Comparison of ENCODE assay signal across 8 cellular contexts in the genomic region with DNA sequence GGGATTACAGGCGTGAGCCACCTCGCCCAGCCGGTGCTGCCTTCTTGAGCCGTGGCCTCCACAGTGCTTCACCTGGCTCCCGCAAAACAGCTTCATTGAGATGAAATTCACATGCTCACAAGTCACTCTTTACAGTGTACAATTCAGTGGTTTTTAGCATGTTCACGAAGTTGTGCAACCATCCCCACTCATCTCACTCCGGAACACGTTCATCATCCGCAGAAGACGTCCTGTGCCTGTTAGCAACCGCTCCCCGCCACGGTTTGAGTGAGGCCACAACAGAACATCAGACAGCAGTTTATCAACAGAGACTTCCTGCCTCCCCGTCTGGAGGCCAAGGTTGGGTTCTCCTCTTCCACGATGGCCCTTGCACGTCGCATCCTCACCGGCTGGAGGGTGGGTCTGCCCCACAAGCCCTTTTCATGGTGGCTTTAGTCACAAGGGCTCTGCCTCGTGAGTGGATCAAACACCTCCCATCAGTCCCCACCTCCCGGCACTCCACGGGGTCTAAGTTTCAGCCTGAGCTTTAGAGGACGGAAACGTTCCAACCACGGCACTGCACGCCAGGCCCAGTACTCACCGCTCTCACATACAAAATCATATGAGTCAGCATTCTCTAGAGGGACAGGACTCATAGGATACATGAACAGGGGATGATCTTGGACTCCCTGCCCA. TPM values are rescaled to one million over a fixed set of nuclear protein-coding genes. Genes with fewer than 3 reads are reported as not detected.
DNase-seq lines count a peak whose midpoint lies in the region; ATAC-seq and TF ChIP-seq lines count a peak whose summit lies in the region.

No MANE protein-coding gene starts in this region.

- TF ChIP-seq CTCF in MM.1S (IDR thresholded peaks at IDR 0.05; ENCODE audit: low read length) = no peak
- no peak for TF ChIP-seq CTCF in left ventricle myocardium inferior (IDR thresholded peaks at IDR 0.05; ENCODE audit: borderline replicate concordance)

- H3K4me3 Mint-ChIP-seq in activated T-cell treated with anti-CD3 and anti-CD28 coated beads, Interleukin-2, amount 50 U/mL, for 4 hours = peak overlapping the region; percentile 77

- no peak overlapping the region for H3K4me3 ChIP-seq in MM.1S (ENCODE audit: low read length)
- peak overlapping the region; percentile 43 for H3K4me3 ChIP-seq in left ventricle myocardium inferior

- no peak overlapping the region for H2AFZ ChIP-seq in MM.1S (ENCODE audit: low read length)

- H4K20me1 ChIP-seq in MM.1S (ENCODE audit: insufficient read depth, low read length) = no peaks in the 10 kb centered on the region

- H3K36me3 ChIP-seq in MM.1S (replicated peaks; ENCODE audit: insufficient read depth, low read length) (no peaks in the 10 kb centered on the region), left ventricle myocardium inferior (no peaks in the 10 kb centered on the region)

- H3K27me3 Mint-ChIP-seq in activated T-cell treated with anti-CD3 and anti-CD28 coated beads, Interleukin-2, amount 50 U/mL, for 4 hours (ENCODE audit: low read depth) = no peaks in the 10 kb centered on the region

- H3K9me2 ChIP-seq in MM.1S (replicated peaks; ENCODE audit: insufficient read depth, low read length) = no peaks in the 10 kb centered on the region

- peaks cover 9% of the 10 kb centered on the region; the same call in 1 of the 2 replicates for H3F3A ChIP-seq in MM.1S (ENCODE audit: insufficient read depth, low read length)

- H3K4me2 ChIP-seq in MM.1S (ENCODE audit: low read depth, low read length) = peak overlapping the region; percentile 75

- no peaks in the 10 kb centered on the region for H3K9me3 ChIP-seq in MM.1S (replicated peaks; ENCODE audit: insufficient read depth, low read length)
- H3K9me3 ChIP-seq in left ventricle myocardium inferior (replicated peaks) = no peaks in the 10 kb centered on the region

- H3K4me1 ChIP-seq in MM.1S (ENCODE audit: low read length) = peaks cover 13% of the 10 kb centered on the region
- peaks cover 26% of the 10 kb centered on the region for H3K4me1 ChIP-seq in left ventricle myocardium inferior

- peaks cover 3% of the 10 kb centered on the region for H3K36me3 Mint-ChIP-seq in activated T-cell treated with anti-CD3 and anti-CD28 coated beads, Interleukin-2, amount 50 U/mL, for 4 hours (ENCODE audit: insufficient read depth)

- ATAC-seq in activated T-cell treated with anti-CD3 and anti-CD28 coated beads, Interleukin-2, amount 50 U/mL, for 4 hours = peak; percentile 82 to 84

- H3K27ac ChIP-seq in MM.1S (ENCODE audit: low read length) (peak overlapping the region; percentile 88), left ventricle myocardium inferior (replicated peaks) (peak overlapping the region; percentile 76)

- no peak overlapping the region; the same call in 1 of the 2 replicates for H3K9ac ChIP-seq in MM.1S (ENCODE audit: low read length)

- peaks cover 55% of the 10 kb centered on the region for H3K4me1 Mint-ChIP-seq in activated T-cell treated with anti-CD3 and anti-CD28 coated beads, Interleukin-2, amount 50 U/mL, for 4 hours (ENCODE audit: low read depth)

- peaks cover 17% of the 10 kb centered on the region for H3K79me2 ChIP-seq in MM.1S (ENCODE audit: low read length)

- DNase-seq in GM19238 (ENCODE audit: insufficient read length, low spot score) (peak; percentile 71), MM.1S (no peak), left ventricle myocardium inferior (no peak), NCI-H2107 (lab: John Stamatoyannopoulos, UW) (no peak), NCI-H2196 treated with DMSO at 0.1 percent for 48 hours (lab: John Stamatoyannopoulos, UW; ENCODE audit: unreplicated experiment) (no peak), OCI-M1 (lab: John Stamatoyannopoulos, UW) (no peak)
- peak; percentile 67 for DNase-seq in activated T-cell treated with anti-CD3 and anti-CD28 coated beads, Interleukin-2, amount 50 U/mL, for 4 hours
- peak; percentile 88 for DNase-seq in stimulated activated CD4-positive, alpha-beta T cell treated with anti-CD3 and anti-CD28 coated beads, Interleukin-1b, Interleukin-23, amount 100 ng/mL, for 48 hours

- no peaks in the 10 kb centered on the region for H3K9me3 Mint-ChIP-seq in activated T-cell treated with anti-CD3 and anti-CD28 coated beads, Interleukin-2, amount 50 U/mL, for 4 hours

- no peaks in the 10 kb centered on the region for H3K27me3 ChIP-seq in MM.1S (replicated peaks; ENCODE audit: insufficient read depth, low read length)
- no peaks in the 10 kb centered on the region for H3K27me3 ChIP-seq in left ventricle myocardium inferior (ENCODE audit: low read depth)

- intact Hi-C loops in left ventricle myocardium inferior (cut with micrococcal nuclease) = no loop called here

RNA-seq across cellular contexts. Expression of a gene that starts 29.6 kb away (rescaled TPM):
- total RNA-seq in activated T-cell treated with anti-CD3 and anti-CD28 coated beads, Interleukin-2, amount 50 U/mL, for 4 hours = 1 to 10 TPM; 1.4 to 2.1 (median 2.1) TPM
- total RNA-seq in left ventricle myocardium inferior = 13.9 TPM

RNA-seq across cellular contexts. Expression of a gene that starts 46.9 kb away (rescaled TPM):
- total RNA-seq in activated T-cell treated with anti-CD3 and anti-CD28 coated beads, Interleukin-2, amount 50 U/mL, for 4 hours = 100 to 1,000 TPM; 166 to 186 (median 177) TPM
- 112 TPM for total RNA-seq in left ventricle myocardium inferior

Comparison
In these comparisons a context has a peak if more than half of its experiments do, and no peak if none do; other contexts are left out.
1. DNase-seq: peak in GM19238 (single experiment), activated T-cell treated with anti-CD3 and anti-CD28 coated beads, Interleukin-2, amount 50 U/mL, for 4 hours (single experiment) and stimulated activated CD4-positive, alpha-beta T cell treated with anti-CD3 and anti-CD28 coated beads, Interleukin-1b, Interleukin-23, amount 100 ng/mL, for 48 hours (single experiment); none in MM.1S (single experiment), left ventricle myocardium inferior (single experiment), NCI-H2107 (single experiment), NCI-H2196 treated with DMSO at 0.1 percent for 48 hours (single experiment) and OCI-M1 (single experiment).